ENCODE assay signal across 2 cellular contexts in the genomic region with DNA sequence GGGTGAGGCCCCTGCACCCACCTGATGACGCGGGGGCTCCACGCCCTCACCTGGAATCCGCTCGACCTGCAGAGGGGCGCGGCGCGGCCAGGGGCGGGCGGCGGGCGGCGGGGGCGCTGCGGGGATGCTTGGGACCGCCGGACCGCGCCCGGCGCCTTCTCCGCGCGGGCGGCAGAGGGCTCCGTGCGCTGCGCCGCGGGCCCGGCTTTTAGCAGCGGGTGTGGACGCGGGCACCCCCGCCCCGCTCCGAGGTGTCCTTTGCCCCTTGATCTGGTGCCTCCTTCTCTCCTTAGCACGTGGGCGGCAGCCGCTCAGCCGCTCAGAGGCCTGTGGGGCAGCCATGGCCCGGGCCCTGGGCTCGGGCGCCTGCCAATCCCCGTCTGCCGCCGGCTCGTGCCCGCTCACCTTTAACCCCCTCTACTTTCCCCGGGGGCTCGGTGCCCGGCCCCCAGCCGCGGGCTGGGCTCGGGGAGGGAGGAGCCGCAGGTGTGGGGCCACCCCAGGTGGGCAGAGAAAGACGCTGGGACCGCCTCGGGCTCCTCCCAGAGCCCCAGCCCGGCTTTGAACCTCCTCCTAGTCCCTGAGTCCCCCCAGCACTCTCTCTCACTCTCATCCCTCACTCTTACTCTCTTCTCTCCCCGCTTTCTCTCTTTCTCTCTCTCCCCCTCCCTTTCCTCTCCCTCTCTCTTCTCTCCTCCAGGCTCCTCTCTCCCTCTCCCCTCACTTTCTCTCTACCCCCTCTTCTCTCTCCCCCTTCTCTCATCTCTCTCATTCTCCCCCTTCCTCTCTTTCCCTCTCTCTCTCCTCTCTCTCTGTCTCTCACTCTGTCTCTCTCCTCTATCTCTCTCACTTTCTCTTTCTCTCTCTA.
A peak's percentile ranks its signal among the peaks of the same experiment; 100 is the strongest.
TF ChIP-seq lines count a peak whose summit lies in the region.

No MANE protein-coding gene starts in this region.

TF ChIP-seq in A549, 52 proteins besides CTCF, POLR2A, EP300 and RAD21 (continued from another document):
- TF ChIP-seq, protein P1, sequence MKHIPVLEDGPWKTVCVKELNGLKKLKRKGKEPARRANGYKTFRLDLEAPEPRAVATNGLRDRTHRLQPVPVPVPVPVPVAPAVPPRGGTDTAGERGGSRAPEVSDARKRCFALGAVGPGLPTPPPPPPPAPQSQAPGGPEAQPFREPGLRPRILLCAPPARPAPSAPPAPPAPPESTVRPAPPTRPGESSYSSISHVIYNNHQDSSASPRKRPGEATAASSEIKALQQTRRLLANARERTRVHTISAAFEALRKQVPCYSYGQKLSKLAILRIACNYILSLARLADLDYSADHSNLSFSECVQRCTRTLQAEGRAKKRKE (CRISPR knock-in tag; IDR thresholded peaks at IDR 0.05; ENCODE audit: low read depth) = no peak
- TF ChIP-seq PHF8 (IDR thresholded peaks at IDR 0.05; ENCODE audit: borderline replicate concordance, low read depth) = peak; percentile 53; the same call in 1 of the 2 replicates
- TF ChIP-seq, protein P2, sequence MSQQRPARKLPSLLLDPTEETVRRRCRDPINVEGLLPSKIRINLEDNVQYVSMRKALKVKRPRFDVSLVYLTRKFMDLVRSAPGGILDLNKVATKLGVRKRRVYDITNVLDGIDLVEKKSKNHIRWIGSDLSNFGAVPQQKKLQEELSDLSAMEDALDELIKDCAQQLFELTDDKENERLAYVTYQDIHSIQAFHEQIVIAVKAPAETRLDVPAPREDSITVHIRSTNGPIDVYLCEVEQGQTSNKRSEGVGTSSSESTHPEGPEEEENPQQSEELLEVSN (IDR thresholded peaks at IDR 0.05; ENCODE audit: borderline replicate concordance, low read depth) = peak; percentile 70; the same call in 1 of the 2 replicates
- no peak for TF ChIP-seq CBX2 (IDR thresholded peaks at IDR 0.05; ENCODE audit: borderline replicate concordance, low read depth)
- TF ChIP-seq, protein P3, sequence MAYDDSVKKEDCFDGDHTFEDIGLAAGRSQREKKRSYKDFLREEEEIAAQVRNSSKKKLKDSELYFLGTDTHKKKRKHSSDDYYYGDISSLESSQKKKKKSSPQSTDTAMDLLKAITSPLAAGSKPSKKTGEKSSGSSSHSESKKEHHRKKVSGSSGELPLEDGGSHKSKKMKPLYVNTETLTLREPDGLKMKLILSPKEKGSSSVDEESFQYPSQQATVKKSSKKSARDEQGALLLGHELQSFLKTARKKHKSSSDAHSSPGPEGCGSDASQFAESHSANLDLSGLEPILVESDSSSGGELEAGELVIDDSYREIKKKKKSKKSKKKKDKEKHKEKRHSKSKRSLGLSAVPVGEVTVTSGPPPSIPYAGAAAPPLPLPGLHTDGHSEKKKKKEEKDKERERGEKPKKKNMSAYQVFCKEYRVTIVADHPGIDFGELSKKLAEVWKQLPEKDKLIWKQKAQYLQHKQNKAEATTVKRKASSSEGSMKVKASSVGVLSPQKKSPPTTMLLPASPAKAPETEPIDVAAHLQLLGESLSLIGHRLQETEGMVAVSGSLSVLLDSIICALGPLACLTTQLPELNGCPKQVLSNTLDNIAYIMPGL (CRISPR knock-in tag; IDR thresholded peaks at IDR 0.05; ENCODE audit: borderline replicate concordance) = no peak
- peak; percentile 50 for TF ChIP-seq SMC3 (IDR thresholded peaks at IDR 0.05)
- no peak for TF ChIP-seq EHMT2 (IDR thresholded peaks at IDR 0.05; ENCODE audit: low read depth)

TF ChIP-seq in HEK293, 187 proteins besides CTCF, POLR2A, EP300 and RAD21 (continued from another document and continues in another):
- TF ChIP-seq, protein P4, sequence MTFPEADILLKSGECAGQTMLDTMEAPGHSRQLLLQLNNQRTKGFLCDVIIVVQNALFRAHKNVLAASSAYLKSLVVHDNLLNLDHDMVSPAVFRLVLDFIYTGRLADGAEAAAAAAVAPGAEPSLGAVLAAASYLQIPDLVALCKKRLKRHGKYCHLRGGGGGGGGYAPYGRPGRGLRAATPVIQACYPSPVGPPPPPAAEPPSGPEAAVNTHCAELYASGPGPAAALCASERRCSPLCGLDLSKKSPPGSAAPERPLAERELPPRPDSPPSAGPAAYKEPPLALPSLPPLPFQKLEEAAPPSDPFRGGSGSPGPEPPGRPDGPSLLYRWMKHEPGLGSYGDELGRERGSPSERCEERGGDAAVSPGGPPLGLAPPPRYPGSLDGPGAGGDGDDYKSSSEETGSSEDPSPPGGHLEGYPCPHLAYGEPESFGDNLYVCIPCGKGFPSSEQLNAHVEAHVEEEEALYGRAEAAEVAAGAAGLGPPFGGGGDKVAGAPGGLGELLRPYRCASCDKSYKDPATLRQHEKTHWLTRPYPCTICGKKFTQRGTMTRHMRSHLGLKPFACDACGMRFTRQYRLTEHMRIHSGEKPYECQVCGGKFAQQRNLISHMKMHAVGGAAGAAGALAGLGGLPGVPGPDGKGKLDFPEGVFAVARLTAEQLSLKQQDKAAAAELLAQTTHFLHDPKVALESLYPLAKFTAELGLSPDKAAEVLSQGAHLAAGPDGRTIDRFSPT (tag by site-specific recombination; IDR thresholded peaks at IDR 0.05) = 0 out of 2 replicates have a peak, but pooled peaks have one; percentile 48
- 0 out of 2 replicates have a peak, but pooled peaks have one; percentile 23 for TF ChIP-seq BCL11B (tag by site-specific recombination; IDR thresholded peaks at IDR 0.05; ENCODE audit: low read depth)
- TF ChIP-seq, protein P5, sequence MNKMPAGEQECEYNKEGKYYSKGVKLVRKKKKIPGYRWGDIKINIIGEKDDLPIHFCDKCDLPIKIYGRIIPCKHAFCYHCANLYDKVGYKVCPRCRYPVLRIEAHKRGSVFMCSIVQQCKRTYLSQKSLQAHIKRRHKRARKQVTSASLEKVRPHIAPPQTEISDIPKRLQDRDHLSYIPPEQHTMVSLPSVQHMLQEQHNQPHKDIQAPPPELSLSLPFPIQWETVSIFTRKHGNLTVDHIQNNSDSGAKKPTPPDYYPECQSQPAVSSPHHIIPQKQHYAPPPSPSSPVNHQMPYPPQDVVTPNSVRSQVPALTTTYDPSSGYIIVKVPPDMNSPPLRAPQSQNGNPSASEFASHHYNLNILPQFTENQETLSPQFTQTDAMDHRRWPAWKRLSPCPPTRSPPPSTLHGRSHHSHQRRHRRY (tag by site-specific recombination; IDR thresholded peaks at IDR 0.05) = no peak
- no peak for TF ChIP-seq OSR2 (tag by site-specific recombination; IDR thresholded peaks at IDR 0.05)
- TF ChIP-seq, protein P6, sequence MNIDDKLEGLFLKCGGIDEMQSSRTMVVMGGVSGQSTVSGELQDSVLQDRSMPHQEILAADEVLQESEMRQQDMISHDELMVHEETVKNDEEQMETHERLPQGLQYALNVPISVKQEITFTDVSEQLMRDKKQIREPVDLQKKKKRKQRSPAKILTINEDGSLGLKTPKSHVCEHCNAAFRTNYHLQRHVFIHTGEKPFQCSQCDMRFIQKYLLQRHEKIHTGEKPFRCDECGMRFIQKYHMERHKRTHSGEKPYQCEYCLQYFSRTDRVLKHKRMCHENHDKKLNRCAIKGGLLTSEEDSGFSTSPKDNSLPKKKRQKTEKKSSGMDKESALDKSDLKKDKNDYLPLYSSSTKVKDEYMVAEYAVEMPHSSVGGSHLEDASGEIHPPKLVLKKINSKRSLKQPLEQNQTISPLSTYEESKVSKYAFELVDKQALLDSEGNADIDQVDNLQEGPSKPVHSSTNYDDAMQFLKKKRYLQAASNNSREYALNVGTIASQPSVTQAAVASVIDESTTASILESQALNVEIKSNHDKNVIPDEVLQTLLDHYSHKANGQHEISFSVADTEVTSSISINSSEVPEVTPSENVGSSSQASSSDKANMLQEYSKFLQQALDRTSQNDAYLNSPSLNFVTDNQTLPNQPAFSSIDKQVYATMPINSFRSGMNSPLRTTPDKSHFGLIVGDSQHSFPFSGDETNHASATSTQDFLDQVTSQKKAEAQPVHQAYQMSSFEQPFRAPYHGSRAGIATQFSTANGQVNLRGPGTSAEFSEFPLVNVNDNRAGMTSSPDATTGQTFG (tag by site-specific recombination; IDR thresholded peaks at IDR 0.05; ENCODE audit: borderline replicate concordance) = no peak
- TF ChIP-seq ZNF76 (tag by site-specific recombination; IDR thresholded peaks at IDR 0.05; ENCODE audit: borderline replicate concordance, low read depth) = no peak
- TF ChIP-seq, protein P7, sequence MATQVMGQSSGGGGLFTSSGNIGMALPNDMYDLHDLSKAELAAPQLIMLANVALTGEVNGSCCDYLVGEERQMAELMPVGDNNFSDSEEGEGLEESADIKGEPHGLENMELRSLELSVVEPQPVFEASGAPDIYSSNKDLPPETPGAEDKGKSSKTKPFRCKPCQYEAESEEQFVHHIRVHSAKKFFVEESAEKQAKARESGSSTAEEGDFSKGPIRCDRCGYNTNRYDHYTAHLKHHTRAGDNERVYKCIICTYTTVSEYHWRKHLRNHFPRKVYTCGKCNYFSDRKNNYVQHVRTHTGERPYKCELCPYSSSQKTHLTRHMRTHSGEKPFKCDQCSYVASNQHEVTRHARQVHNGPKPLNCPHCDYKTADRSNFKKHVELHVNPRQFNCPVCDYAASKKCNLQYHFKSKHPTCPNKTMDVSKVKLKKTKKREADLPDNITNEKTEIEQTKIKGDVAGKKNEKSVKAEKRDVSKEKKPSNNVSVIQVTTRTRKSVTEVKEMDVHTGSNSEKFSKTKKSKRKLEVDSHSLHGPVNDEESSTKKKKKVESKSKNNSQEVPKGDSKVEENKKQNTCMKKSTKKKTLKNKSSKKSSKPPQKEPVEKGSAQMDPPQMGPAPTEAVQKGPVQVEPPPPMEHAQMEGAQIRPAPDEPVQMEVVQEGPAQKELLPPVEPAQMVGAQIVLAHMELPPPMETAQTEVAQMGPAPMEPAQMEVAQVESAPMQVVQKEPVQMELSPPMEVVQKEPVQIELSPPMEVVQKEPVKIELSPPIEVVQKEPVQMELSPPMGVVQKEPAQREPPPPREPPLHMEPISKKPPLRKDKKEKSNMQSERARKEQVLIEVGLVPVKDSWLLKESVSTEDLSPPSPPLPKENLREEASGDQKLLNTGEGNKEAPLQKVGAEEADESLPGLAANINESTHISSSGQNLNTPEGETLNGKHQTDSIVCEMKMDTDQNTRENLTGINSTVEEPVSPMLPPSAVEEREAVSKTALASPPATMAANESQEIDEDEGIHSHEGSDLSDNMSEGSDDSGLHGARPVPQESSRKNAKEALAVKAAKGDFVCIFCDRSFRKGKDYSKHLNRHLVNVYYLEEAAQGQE (tag by site-specific recombination; IDR thresholded peaks at IDR 0.05) = no peak
- TF ChIP-seq ZNF664 (tag by site-specific recombination; IDR thresholded peaks at IDR 0.05) = no peak
- TF ChIP-seq ZNF600 (tag by site-specific recombination; IDR thresholded peaks at IDR 0.05) = no peak
- TF ChIP-seq SCRT1 (tag by site-specific recombination; IDR thresholded peaks at IDR 0.05; ENCODE audit: borderline replicate concordance) = no peak
- TF ChIP-seq ZFP3 (tag by site-specific recombination; IDR thresholded peaks at IDR 0.05; ENCODE audit: low read depth) = no peak
- TF ChIP-seq, protein P8, sequence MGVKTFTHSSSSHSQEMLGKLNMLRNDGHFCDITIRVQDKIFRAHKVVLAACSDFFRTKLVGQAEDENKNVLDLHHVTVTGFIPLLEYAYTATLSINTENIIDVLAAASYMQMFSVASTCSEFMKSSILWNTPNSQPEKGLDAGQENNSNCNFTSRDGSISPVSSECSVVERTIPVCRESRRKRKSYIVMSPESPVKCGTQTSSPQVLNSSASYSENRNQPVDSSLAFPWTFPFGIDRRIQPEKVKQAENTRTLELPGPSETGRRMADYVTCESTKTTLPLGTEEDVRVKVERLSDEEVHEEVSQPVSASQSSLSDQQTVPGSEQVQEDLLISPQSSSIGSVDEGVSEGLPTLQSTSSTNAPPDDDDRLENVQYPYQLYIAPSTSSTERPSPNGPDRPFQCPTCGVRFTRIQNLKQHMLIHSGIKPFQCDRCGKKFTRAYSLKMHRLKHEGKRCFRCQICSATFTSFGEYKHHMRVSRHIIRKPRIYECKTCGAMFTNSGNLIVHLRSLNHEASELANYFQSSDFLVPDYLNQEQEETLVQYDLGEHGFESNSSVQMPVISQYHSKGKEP (tag by site-specific recombination; IDR thresholded peaks at IDR 0.05) = no peak
- peak; percentile 56; the same call in 1 of the 2 replicates for TF ChIP-seq ZFHX2 (tag by site-specific recombination; conservative IDR thresholded peaks at IDR 0.05)
- no peak for TF ChIP-seq ZNF112 (tag by site-specific recombination; IDR thresholded peaks at IDR 0.05)
- TF ChIP-seq ZNF596 (tag by site-specific recombination; IDR thresholded peaks at IDR 0.05) = peak; percentile 69; the same call in 1 of the 2 replicates
- TF ChIP-seq ZNF548 (tag by site-specific recombination; IDR thresholded peaks at IDR 0.05) = no peak
- no peak for TF ChIP-seq KLF9 (tag by site-specific recombination; IDR thresholded peaks at IDR 0.05; ENCODE audit: low read depth)
- no peak for TF ChIP-seq ZNF830 (tag by site-specific recombination; IDR thresholded peaks at IDR 0.05; ENCODE audit: low read depth)
- peak; percentile 95 for TF ChIP-seq ZNF366 (tag by site-specific recombination; conservative IDR thresholded peaks at IDR 0.05)
- TF ChIP-seq ZNF221 (tag by site-specific recombination; IDR thresholded peaks at IDR 0.05; ENCODE audit: borderline replicate concordance) = no peak
- TF ChIP-seq ZNF423 (tag by site-specific recombination; IDR thresholded peaks at IDR 0.05) = no peak
- peak; percentile 49 for TF ChIP-seq ZIC2 (tag by site-specific recombination; IDR thresholded peaks at IDR 0.05)
- TF ChIP-seq, protein P9, sequence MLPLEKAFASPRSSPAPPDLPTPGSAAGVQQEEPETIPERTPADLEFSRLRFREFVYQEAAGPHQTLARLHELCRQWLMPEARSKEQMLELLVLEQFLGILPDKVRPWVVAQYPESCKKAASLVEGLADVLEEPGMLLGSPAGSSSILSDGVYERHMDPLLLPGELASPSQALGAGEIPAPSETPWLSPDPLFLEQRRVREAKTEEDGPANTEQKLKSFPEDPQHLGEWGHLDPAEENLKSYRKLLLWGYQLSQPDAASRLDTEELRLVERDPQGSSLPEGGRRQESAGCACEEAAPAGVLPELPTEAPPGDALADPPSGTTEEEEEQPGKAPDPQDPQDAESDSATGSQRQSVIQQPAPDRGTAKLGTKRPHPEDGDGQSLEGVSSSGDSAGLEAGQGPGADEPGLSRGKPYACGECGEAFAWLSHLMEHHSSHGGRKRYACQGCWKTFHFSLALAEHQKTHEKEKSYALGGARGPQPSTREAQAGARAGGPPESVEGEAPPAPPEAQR (tag by site-specific recombination; IDR thresholded peaks at IDR 0.05) = no peak
- TF ChIP-seq, protein P10, sequence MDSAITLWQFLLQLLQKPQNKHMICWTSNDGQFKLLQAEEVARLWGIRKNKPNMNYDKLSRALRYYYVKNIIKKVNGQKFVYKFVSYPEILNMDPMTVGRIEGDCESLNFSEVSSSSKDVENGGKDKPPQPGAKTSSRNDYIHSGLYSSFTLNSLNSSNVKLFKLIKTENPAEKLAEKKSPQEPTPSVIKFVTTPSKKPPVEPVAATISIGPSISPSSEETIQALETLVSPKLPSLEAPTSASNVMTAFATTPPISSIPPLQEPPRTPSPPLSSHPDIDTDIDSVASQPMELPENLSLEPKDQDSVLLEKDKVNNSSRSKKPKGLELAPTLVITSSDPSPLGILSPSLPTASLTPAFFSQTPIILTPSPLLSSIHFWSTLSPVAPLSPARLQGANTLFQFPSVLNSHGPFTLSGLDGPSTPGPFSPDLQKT (IDR thresholded peaks at IDR 0.05; ENCODE audit: borderline replicate concordance, low read depth, low read length) = no peak
- no peak for TF ChIP-seq ZNF211 (tag by site-specific recombination; IDR thresholded peaks at IDR 0.05; ENCODE audit: low read depth)
- no peak for TF ChIP-seq IKZF3 (tag by site-specific recombination; IDR thresholded peaks at IDR 0.05)
- no peak for TF ChIP-seq ZNF791 (tag by site-specific recombination; IDR thresholded peaks at IDR 0.05)
- TF ChIP-seq ZNF391 (tag by site-specific recombination; IDR thresholded peaks at IDR 0.05; ENCODE audit: borderline replicate concordance, low read depth) = no peak
